ENCODE assay signal across 20 cellular contexts in genomic region chr20:57200882-57201723, GRCh38.
DNase-seq lines count a peak whose midpoint lies in the region; ATAC-seq, FAIRE-seq and TF ChIP-seq lines count a peak whose summit lies in the region.
"Had no signal": no experiment of that assay in that cellular context is flagged by ENCODE, and none has a peak within 500 bp of the region (broad histone marks: within the 10 kb centered on the region; RNA-seq: fewer than 3 reads in every experiment).

No MANE protein-coding gene starts in this region.

- CTCF ChIA-PET in RWPE1 (lab: Yijun Ruan, JAX), result interaction anchor here (0.6 to 1.3 kb wide), 7 partner anchors 10 to 132 kb away, joined by 3 to 4 read pairs (median 3); no protein-coding TSS in a partner anchor

- WGBS in right cardiac atrium, result 37% methylated on average over 7 of the region's 7 CpGs
- 73% methylated on average over 7 of the region's 7 CpGs for WGBS in hepatocyte (ENCODE audit: low lambda C conversion rate, missing lambda C conversion rate)

- H4K20me1 ChIP-seq in hepatocyte (ENCODE audit: insufficient read depth, poor library complexity, severe bottlenecking), result no peaks in the 10 kb centered on the region

- H3K27me3 ChIP-seq in right cardiac atrium (ENCODE audit: control insufficient read depth, insufficient read depth), result no peaks in the 10 kb centered on the region
- no peaks in the 10 kb centered on the region for H3K27me3 ChIP-seq in hepatocyte

- no peak overlapping the region for H3K4me3 ChIP-seq in right cardiac atrium (ENCODE audit: low read length)
- H3K4me3 ChIP-seq in hepatocyte, result no peak overlapping the region
- H3K4me3 ChIP-seq: A549; BLaER1 treated with 17β-estradiol and CSF1 and Interleukin-3, amounts not matched to agents 10 nM and 100 nM; GM23248 had no signal

- H3K4me2 ChIP-seq in hepatocyte, result no peak overlapping the region
- H3K4me2 ChIP-seq: A549; BLaER1 treated with 17β-estradiol and CSF1 and Interleukin-3, amounts not matched to agents 10 nM and 100 nM had no signal

- no peaks in the 10 kb centered on the region for H3K9me2 ChIP-seq in hepatocyte (replicated peaks; ENCODE audit: insufficient read depth)

- no peaks in the 10 kb centered on the region for H3K36me3 ChIP-seq in hepatocyte (replicated peaks; ENCODE audit: insufficient read depth, low read depth)
- H3K36me3 ChIP-seq: BLaER1 treated with 17β-estradiol and CSF1 and Interleukin-3, amounts not matched to agents 10 nM and 100 nM had no signal

- TF ChIP-seq CTCF in hepatocyte (IDR thresholded peaks at IDR 0.05; ENCODE audit: poor library complexity) (no peak), RWPE1 (conservative IDR thresholded peaks at IDR 0.05; ENCODE audit: low read depth) (no peak)

- H3K4me1 ChIP-seq in right cardiac atrium (ENCODE audit: control insufficient read depth, insufficient read depth, low read length) (no peaks in the 10 kb centered on the region), hepatocyte (ENCODE audit: insufficient read depth) (peaks cover 5% of the 10 kb centered on the region)

- H3K27ac ChIP-seq in right cardiac atrium (ENCODE audit: low read length) (no peak overlapping the region), hepatocyte (peak overlapping the region; percentile 23), RWPE1 (no peak overlapping the region)
- H3K27ac ChIP-seq: A549; BLaER1 treated with 17β-estradiol and CSF1 and Interleukin-3, amounts not matched to agents 10 nM and 100 nM; GM23248 had no signal

- peak; percentile 62 for FAIRE-seq in urothelium cell line (lab: Jason Lieb, UNC)
- FAIRE-seq: A549, D721Med, G401.6 had no signal

- POLR2A ChIA-PET in RWPE1 (lab: Yijun Ruan, JAX; ENCODE audit: low non-redundant PET), result no interaction called here

- peaks cover 2% of the 10 kb centered on the region for H3K79me2 ChIP-seq in hepatocyte

- no peak for DNase-seq in Right ventricle myocardium superior
- DNase-seq in right cardiac atrium, result no peak
- peak; percentile 35 for DNase-seq in M059J (ENCODE audit: low read depth)
- DNase-seq in hepatocyte (ENCODE audit: low spot score), result no peak
- DNase-seq in urothelium cell line (ENCODE audit: low spot score), result no peak
- no peak for DNase-seq in RWPE1 (ENCODE audit: low spot score)
- no peak for DNase-seq in KG1 (lab: John Stamatoyannopoulos, UW)
- DNase-seq: CD8-positive, alpha-beta memory T cell; DMS79; GM23248; Kasumi-1; MV-4-11; NCI-H1930; NCI-H2171; NCI-H774; SHP77 had no signal

- H3K9me3 ChIP-seq in right cardiac atrium (ENCODE audit: control insufficient read depth, low read length) (no peaks in the 10 kb centered on the region), hepatocyte (ENCODE audit: low read depth) (no peaks in the 10 kb centered on the region)
- H3K9me3 ChIP-seq: A549 had no signal

- intact Hi-C loops in Right ventricle myocardium superior (cut with DNase I) (no loop called here), right cardiac atrium (cut with DNase I) (no loop called here)

- ATAC-seq in Right ventricle myocardium superior (ENCODE audit: poor library complexity) (peak; percentile 45), right cardiac atrium (no peak)
- ATAC-seq: A549 had no signal

- no peak overlapping the region for H2AFZ ChIP-seq in hepatocyte
- H2AFZ ChIP-seq: GM23248 had no signal
